In genomic region chr14:50311974-50312733, GRCh38 we compare ENCODE assay signal across 8 cellular contexts. TPM values are rescaled to one million over a fixed set of nuclear protein-coding genes. Genes with fewer than 3 reads are reported as not detected.
DNase-seq lines count a peak whose midpoint lies in the region; ATAC-seq and TF ChIP-seq lines count a peak whose summit lies in the region.

TSS of gene DMAC2L (plus strand) at chr14:50312324. CDS start at chr14:50321488, 9,164 bp downstream.
TSS of gene L2HGDH (minus strand) at chr14:50312229. CDS start at chr14:50312150, 79 bp downstream.

- H3K27ac ChIP-seq in layer of hippocampus (ENCODE audit: low read depth, low read length), result peak within 1 kb of the TSS; percentile 96

- peak; percentile 94 for TF ChIP-seq POLR2A in GM19193 (IDR thresholded peaks at IDR 0.05; ENCODE audit: extremely low read depth, insufficient read depth, insufficient read length)

- H3K27me3 ChIP-seq in layer of hippocampus (ENCODE audit: control insufficient read depth, insufficient read depth, low read length), result no peaks in the 10 kb centered on the region

- ATAC-seq in HG03432 (IDR thresholded peaks at IDR 0.05; ENCODE audit: unreplicated experiment), result peak; percentile 96

- DNase-seq in Ammon's horn (ENCODE audit: low spot score), result peak; percentile 97
- peak; percentile 93 for DNase-seq in NCI-H460 (ENCODE audit: extremely low read depth, low read depth)
- peak; percentile 82 to 83 for DNase-seq in activated CD4-positive, alpha-beta T cell treated with anti-CD3 and anti-CD28 coated beads for 24 hours (ENCODE audit: low read depth in 2 of 2)
- peak; percentile 97 for DNase-seq in cerebellum (ENCODE audit: low spot score)
- peak; percentile 80 to 89 for DNase-seq in stimulated activated CD4-positive, alpha-beta T cell treated with anti-CD3 and anti-CD28 coated beads, Interleukin-1b, Interleukin-23, amount 100 ng/mL, for 4 hours (ENCODE audit: low read depth in 2 of 2)

RNA-seq across cellular contexts. Expression of gene DMAC2L, which starts in this region (rescaled TPM):
- 12.1 and 13.4 TPM in 2 replicates for total RNA-seq in NCI-H460 (2014; rRNA removed; shearing (Covaris generic))
- 10.5 and 21.0 TPM in 2 replicates for polyA plus RNA-seq in NCI-H460 (2014; cell fraction: nucleus; rRNA removed)
- total RNA-seq in cerebellum, result 12.5 TPM

RNA-seq across cellular contexts. Expression of gene L2HGDH, which starts in this region (rescaled TPM):
- 10.6 and 12.3 TPM in 2 replicates for total RNA-seq in NCI-H460 (2014; rRNA removed; shearing (Covaris generic))
- 7.9 and 11.6 TPM in 2 replicates for polyA plus RNA-seq in NCI-H460 (2014; cell fraction: nucleus; rRNA removed)
- total RNA-seq in cerebellum, result 13.7 TPM

Comparison
In these comparisons a context has a peak if more than half of its experiments do, and no peak if none do; other contexts are left out.
1. Peak in every context shown above with its lines: DNase-seq, ATAC-seq and H3K27ac ChIP-seq.